ENCODE assay signal across 23 cellular contexts in the genomic region with DNA sequence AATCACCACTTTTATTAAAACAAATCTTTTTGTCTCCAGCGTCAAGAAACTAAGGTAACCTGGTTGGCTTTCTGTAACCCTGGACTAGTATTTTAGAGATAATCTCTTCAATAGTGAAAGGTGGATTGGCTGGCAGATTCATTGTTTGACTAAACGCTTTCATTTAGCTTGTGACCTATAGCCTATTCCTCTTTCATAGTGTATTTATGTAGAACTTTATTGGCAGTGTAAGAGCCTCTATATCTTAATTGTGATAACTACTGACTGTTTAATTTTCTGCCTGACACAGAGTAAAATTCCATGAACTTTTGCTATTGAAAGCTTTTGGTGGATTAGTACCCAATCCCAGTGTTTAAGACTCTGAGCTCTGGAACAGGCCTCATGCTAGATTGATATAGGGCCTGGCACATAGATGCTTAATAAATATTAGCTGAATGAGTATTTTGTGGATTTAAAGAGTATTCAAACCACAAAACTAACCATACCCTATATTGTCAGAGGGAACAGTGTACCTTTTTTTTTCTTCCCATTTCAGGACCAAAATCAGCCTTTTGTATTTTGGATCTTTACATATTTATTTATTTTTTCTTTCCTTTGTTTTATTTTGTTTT. TPM values are rescaled to one million over a fixed set of nuclear protein-coding genes. Genes with fewer than 3 reads are reported as not detected.
DNase-seq lines count a peak whose midpoint lies in the region; ATAC-seq and TF ChIP-seq lines count a peak whose summit lies in the region.
"Had no signal": no experiment of that assay in that cellular context is flagged by ENCODE, and none has a peak within 500 bp of the region (broad histone marks: within the 10 kb centered on the region; RNA-seq: fewer than 3 reads in every experiment).

No MANE protein-coding gene starts in this region.

- H2AFZ ChIP-seq in osteoblast (ENCODE audit: low read length) = no peak overlapping the region

- H3K4me3 ChIP-seq in mucosa of descending colon = no peak overlapping the region
- no peak overlapping the region for H3K4me3 ChIP-seq in osteoblast (ENCODE audit: insufficient read depth, low read length)
- H3K4me3 ChIP-seq: BLaER1 treated with 17β-estradiol and CSF1 and Interleukin-3, amounts not matched to agents 10 nM and 100 nM had no signal

- intact Hi-C loops in mucosa of descending colon (cut with DNase I, micrococcal nuclease) = no loop called here

- peaks cover under 1% of the 10 kb centered on the region; the same call in 1 of the 2 replicates for H3K36me3 Mint-ChIP-seq in WTC11
- H3K36me3 Mint-ChIP-seq: CD8-positive, alpha-beta T cell had no signal

- H3K27ac ChIP-seq in osteoblast (ENCODE audit: low read depth, low read length) = no peak overlapping the region
- H3K27ac ChIP-seq: BLaER1 treated with 17β-estradiol and CSF1 and Interleukin-3, amounts not matched to agents 10 nM and 100 nM; HL-60 had no signal

- H4K20me1 ChIP-seq in osteoblast (ENCODE audit: insufficient read depth, low read length) = peaks cover 4% of the 10 kb centered on the region

- in situ Hi-C loops in GM13977 (cut with MboI; ENCODE audit: low pct_unique_long_range_greater_than_20kb, low sequenced_read_pairs, unreplicated experiment) = no loop called here

- no peak overlapping the region for H3K4me3 Mint-ChIP-seq in WTC11
- H3K4me3 Mint-ChIP-seq: B cell; CD8-positive, alpha-beta T cell had no signal

- peak; percentile 24 for DNase-seq in GM13977 (ENCODE audit: low spot score)
- no peak for DNase-seq in HEK293T (ENCODE audit: extremely low spot score)
- DNase-seq in WTC11 (ENCODE audit: low spot score) = no peak
- DNase-seq in mucosa of descending colon = no peak
- no peak for DNase-seq in osteoblast (ENCODE audit: insufficient read length, low spot score, missing footprints)
- DNase-seq in medulla oblongata (ENCODE audit: extremely low spot score) = no peak
- DNase-seq: 8988T; CD8-positive, alpha-beta T cell; DMS 273 treated with DMSO at 0.1 percent for 48 hours; DMS53; DND-41; EL; GOT3; H7; IMR-90; Karpas-422; KBM-7 had no signal

- no peaks in the 10 kb centered on the region for H3K9me3 Mint-ChIP-seq in WTC11
- H3K9me3 Mint-ChIP-seq: CD8-positive, alpha-beta T cell had no signal

- H3K4me1 Mint-ChIP-seq in WTC11 = peaks cover 73% of the 10 kb centered on the region
- H3K4me1 Mint-ChIP-seq: B cell had no signal

- H3K36me3 ChIP-seq in mucosa of descending colon (ENCODE audit: low read depth) (no peaks in the 10 kb centered on the region), osteoblast (ENCODE audit: insufficient read depth, low read length) (no peaks in the 10 kb centered on the region)

- TF ChIP-seq CTCF in GM13977 (IDR thresholded peaks at IDR 0.05; ENCODE audit: extremely low read depth, insufficient read depth, missing control alignments) (no peak), WTC11 (IDR thresholded peaks at IDR 0.05) (no peak), mucosa of descending colon (IDR thresholded peaks at IDR 0.05) (no peak), osteoblast (IDR thresholded peaks at IDR 0.05; ENCODE audit: extremely low read depth, low read depth, low read length) (no peak)

- CTCF ChIA-PET in HEK293T (lab: Yijun Ruan, JAX) = interaction anchor here (0.5 kb wide), 1 partner anchor 12 kb away, joined by 3 read pairs; no protein-coding TSS in a partner anchor
- CTCF ChIA-PET in WTC11 (lab: Charles Lee) = interaction anchor here (2.4 kb wide), 1 partner anchor 26 kb away, joined by 8 read pairs; no protein-coding TSS in a partner anchor

- H3K27me3 ChIP-seq in osteoblast (ENCODE audit: insufficient read depth, low read length) = no peaks in the 10 kb centered on the region
- H3K27me3 ChIP-seq: BLaER1 treated with 17β-estradiol and CSF1 and Interleukin-3, amounts not matched to agents 10 nM and 100 nM had no signal

- H3K27ac Mint-ChIP-seq in WTC11 = peak overlapping the region; percentile 21; the same call in 1 of the 2 replicates
- H3K27ac Mint-ChIP-seq: B cell; CD8-positive, alpha-beta T cell had no signal

- H3K27me3 Mint-ChIP-seq in WTC11 (ENCODE audit: low read depth) = no peaks in the 10 kb centered on the region

- no peaks in the 10 kb centered on the region for H3K4me1 ChIP-seq in mucosa of descending colon (ENCODE audit: low read depth)
- H3K4me1 ChIP-seq in osteoblast (ENCODE audit: insufficient read depth, low read length) = peaks cover 6% of the 10 kb centered on the region
- H3K4me1 ChIP-seq: BLaER1 treated with 17β-estradiol and CSF1 and Interleukin-3, amounts not matched to agents 10 nM and 100 nM had no signal

- no peak overlapping the region for H3K4me2 ChIP-seq in osteoblast (ENCODE audit: insufficient read depth, low read length)
- H3K4me2 ChIP-seq: BLaER1 treated with 17β-estradiol and CSF1 and Interleukin-3, amounts not matched to agents 10 nM and 100 nM had no signal

- ATAC-seq in WTC11 (no peak), mucosa of descending colon (peak; percentile 39), HG03354 (IDR thresholded peaks at IDR 0.05; ENCODE audit: poor library complexity, severe bottlenecking, unreplicated experiment) (no peak), GM18870 (IDR thresholded peaks at IDR 0.05; ENCODE audit: unreplicated experiment) (no peak)
- ATAC-seq: CD8-positive, alpha-beta T cell; HCT116 had no signal

- POLR2A ChIA-PET in HEK293T (lab: Yijun Ruan, JAX) = no interaction called here
- POLR2A ChIA-PET in WTC11 (lab: Charles Lee) = no interaction called here

- H3K9me3 ChIP-seq in mucosa of descending colon = no peaks in the 10 kb centered on the region
- H3K9me3 ChIP-seq in osteoblast (ENCODE audit: low read depth, low read length) = no peaks in the 10 kb centered on the region
- H3K9me3 ChIP-seq: BLaER1 treated with 17β-estradiol and CSF1 and Interleukin-3, amounts not matched to agents 10 nM and 100 nM had no signal

- H3K79me2 ChIP-seq in osteoblast (ENCODE audit: insufficient read depth, low read length) = peaks cover 5% of the 10 kb centered on the region

TF ChIP-seq in HEK293T, 16 proteins besides CTCF, POLR2A, EP300 and RAD21:
- TF ChIP-seq, protein P1, sequence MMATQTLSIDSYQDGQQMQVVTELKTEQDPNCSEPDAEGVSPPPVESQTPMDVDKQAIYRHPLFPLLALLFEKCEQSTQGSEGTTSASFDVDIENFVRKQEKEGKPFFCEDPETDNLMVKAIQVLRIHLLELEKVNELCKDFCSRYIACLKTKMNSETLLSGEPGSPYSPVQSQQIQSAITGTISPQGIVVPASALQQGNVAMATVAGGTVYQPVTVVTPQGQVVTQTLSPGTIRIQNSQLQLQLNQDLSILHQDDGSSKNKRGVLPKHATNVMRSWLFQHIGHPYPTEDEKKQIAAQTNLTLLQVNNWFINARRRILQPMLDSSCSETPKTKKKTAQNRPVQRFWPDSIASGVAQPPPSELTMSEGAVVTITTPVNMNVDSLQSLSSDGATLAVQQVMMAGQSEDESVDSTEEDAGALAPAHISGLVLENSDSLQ (IDR thresholded peaks at IDR 0.05) = peak; percentile 58
- TF ChIP-seq BHLHE40 (IDR thresholded peaks at IDR 0.05; ENCODE audit: borderline replicate concordance) = no peak

TF ChIP-seq in WTC11, 78 proteins besides CTCF, POLR2A, EP300 and RAD21:
- TF ChIP-seq SMAD4 (CRISPR knock-in tag; IDR thresholded peaks at IDR 0.05) (no peak), FOXP1 (CRISPR knock-in tag; IDR thresholded peaks at IDR 0.05; ENCODE audit: borderline replicate concordance) (no peak), PRRX2 (CRISPR knock-in tag; IDR thresholded peaks at IDR 0.05) (no peak), NFYB (CRISPR knock-in tag; conservative IDR thresholded peaks at IDR 0.05; ENCODE audit: low read depth) (no peak), MYBL2 (CRISPR knock-in tag; IDR thresholded peaks at IDR 0.05) (no peak)
- TF ChIP-seq, protein P2, sequence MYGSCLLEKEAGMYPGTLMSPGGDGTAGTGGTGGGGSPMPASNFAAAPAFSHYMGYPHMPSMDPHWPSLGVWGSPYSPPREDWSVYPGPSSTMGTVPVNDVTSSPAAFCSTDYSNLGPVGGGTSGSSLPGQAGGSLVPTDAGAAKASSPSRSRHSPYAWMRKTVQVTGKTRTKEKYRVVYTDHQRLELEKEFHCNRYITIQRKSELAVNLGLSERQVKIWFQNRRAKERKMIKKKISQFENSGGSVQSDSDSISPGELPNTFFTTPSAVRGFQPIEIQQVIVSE (CRISPR knock-in tag; IDR thresholded peaks at IDR 0.05; ENCODE audit: borderline replicate concordance) = no peak
TF ChIP-seq in WTC11: peak in this region for 0.

RNA-seq across cellular contexts. Expression of a gene that starts 34.8 kb away (rescaled TPM):
- 169 to 180 TPM (median 172 TPM) in 3 replicates for total RNA-seq in WTC11 (2021)
- 10 to 100 TPM; 27.1 to 72.8 (median 47.9) TPM for total RNA-seq in mucosa of descending colon
- 18.3 and 37.6 TPM in 2 replicates for total RNA-seq in osteoblast
